ENCODE assay signal across 27 cellular contexts in the genomic region with DNA sequence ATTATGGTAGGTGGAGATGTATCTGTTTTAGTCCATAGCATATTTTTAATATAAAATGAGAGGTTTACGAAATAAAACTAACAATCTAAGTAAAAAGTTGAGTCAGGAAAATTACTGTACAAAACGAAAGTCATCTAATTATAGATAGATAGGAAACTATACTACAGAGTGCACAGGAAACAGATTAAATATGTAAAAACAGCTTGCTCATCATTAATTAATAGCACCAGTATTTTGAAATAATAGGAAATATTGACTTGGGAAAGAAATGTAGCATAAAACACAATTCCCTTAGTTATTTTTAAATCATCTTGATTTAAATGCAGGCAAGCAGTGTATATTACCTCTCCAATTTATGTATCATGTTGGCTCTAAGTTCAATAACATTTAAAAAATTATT.
DNase-seq lines count a peak whose midpoint lies in the region; ATAC-seq, FAIRE-seq and TF ChIP-seq lines count a peak whose summit lies in the region.
"Had no signal": no experiment of that assay in that cellular context is flagged by ENCODE, and none has a peak within 500 bp of the region (broad histone marks: within the 10 kb centered on the region; RNA-seq: fewer than 3 reads in every experiment).

No MANE protein-coding gene starts in this region.

- H3K9me2 ChIP-seq in MM.1S (replicated peaks; ENCODE audit: insufficient read depth, low read length) = no peaks in the 10 kb centered on the region
- H3K9me2 ChIP-seq in OCI-LY1 (ENCODE audit: low read depth, low read length) = no peaks in the 10 kb centered on the region

- intact Hi-C loops in HepG2 (cut with micrococcal nuclease; ENCODE audit: unreplicated experiment) = no loop called here
- intact Hi-C loops in right lobe of liver (cut with DNase I) = no loop called here
- intact Hi-C loops in dorsolateral prefrontal cortex (cut with DNase I) = no loop called here

- no peak overlapping the region for H3K27ac Mint-ChIP-seq in neural progenitor cell
- H3K27ac Mint-ChIP-seq: CD14-positive monocyte; CD4-positive, CD25-positive, alpha-beta regulatory T cell; CD8-positive, alpha-beta memory T cell had no signal

- H3F3A ChIP-seq in MM.1S (ENCODE audit: insufficient read depth, low read length) = no peaks in the 10 kb centered on the region
- no peaks in the 10 kb centered on the region for H3F3A ChIP-seq in OCI-LY1 (ENCODE audit: insufficient read depth, low read length)
- H3F3A ChIP-seq in neural progenitor cell (ENCODE audit: low read depth) = no peaks in the 10 kb centered on the region

- 3% methylated on average over 2 of the region's 2 CpGs for WGBS in HepG2 (ENCODE audit: low lambda C conversion rate)
- 50% methylated on average over 2 of the region's 2 CpGs for WGBS in right lobe of liver (ENCODE audit: insufficient coverage, low coverage, low lambda C conversion rate, missing lambda C conversion rate)

- H4K20me1 ChIP-seq in HepG2 (ENCODE audit: insufficient read depth, low read length) (no peaks in the 10 kb centered on the region), MM.1S (ENCODE audit: insufficient read depth, low read length) (no peaks in the 10 kb centered on the region), OCI-LY1 (ENCODE audit: insufficient read depth, low read length) (no peaks in the 10 kb centered on the region), neural progenitor cell (ENCODE audit: low read depth) (no peaks in the 10 kb centered on the region), osteoblast (ENCODE audit: insufficient read depth, low read length) (no peaks in the 10 kb centered on the region)
- H4K20me1 ChIP-seq: BLaER1 had no signal

- POLR2A ChIA-PET in HepG2 (lab: Yijun Ruan, JAX) = no interaction called here

- TF ChIP-seq EP300 in HepG2 (IDR thresholded peaks at IDR 0.05; ENCODE audit: low read depth in 2 of 2, low read length in 2 of 2) = no peak
- TF ChIP-seq EP300 in HepG2 (CRISPR knock-in tag; IDR thresholded peaks at IDR 0.05; ENCODE audit: borderline replicate concordance) = no peak

- no peak for FAIRE-seq in HepG2 (lab: Jason Lieb, UNC)
- FAIRE-seq: GM12878, GM12892, GM18507 had no signal

- BruUV-seq in HepG2 (replicated peaks; lab: Mats Ljungman, UMichigan) = no TSS peak

- ATAC-seq in HepG2 = no peak
- no peak for ATAC-seq in right lobe of liver
- ATAC-seq: GM12878 had no signal

- H3K9me3 ChIP-seq in HepG2 (ENCODE audit: low read length) (peaks cover 32% of the 10 kb centered on the region), right lobe of liver (no peaks in the 10 kb centered on the region), MM.1S (replicated peaks; ENCODE audit: insufficient read depth, low read length) (no peaks in the 10 kb centered on the region), OCI-LY1 (ENCODE audit: low read length) (no peaks in the 10 kb centered on the region), neural progenitor cell (ENCODE audit: low read depth) (no peaks in the 10 kb centered on the region), osteoblast (ENCODE audit: low read depth, low read length) (no peaks in the 10 kb centered on the region)
- H3K9me3 ChIP-seq: BE2C, BLaER1 had no signal

- H3K4me2 ChIP-seq in HepG2 (ENCODE audit: low read depth, low read length) = no peak overlapping the region
- peak overlapping the region; percentile 45; the same call in 1 of the 2 replicates for H3K4me2 ChIP-seq in MM.1S (ENCODE audit: low read depth, low read length)
- H3K4me2 ChIP-seq in OCI-LY1 (ENCODE audit: low read length) = no peak overlapping the region
- H3K4me2 ChIP-seq in neural progenitor cell = no peak overlapping the region
- no peak overlapping the region for H3K4me2 ChIP-seq in osteoblast (ENCODE audit: insufficient read depth, low read length)
- H3K4me2 ChIP-seq: BLaER1 had no signal

- H3K27me3 Mint-ChIP-seq in neural progenitor cell (ENCODE audit: insufficient read depth, low read depth) = no peaks in the 10 kb centered on the region
- H3K27me3 Mint-ChIP-seq: CD4-positive, alpha-beta memory T cell; CD4-positive, CD25-positive, alpha-beta regulatory T cell; CD8-positive, alpha-beta memory T cell had no signal

- no peak for TF ChIP-seq POLR2A in HepG2 (IDR thresholded peaks at IDR 0.05; ENCODE audit: insufficient read depth in 1 of 2, low read depth in 2 of 2, low read length in 2 of 2)
- no peak for TF ChIP-seq POLR2A in right lobe of liver (IDR thresholded peaks at IDR 0.05)

- TF ChIP-seq RAD21 in HepG2 (CRISPR knock-in tag; IDR thresholded peaks at IDR 0.05) = no peak

- H3K79me2 ChIP-seq in HepG2 (ENCODE audit: insufficient read depth, low read length) (no peaks in the 10 kb centered on the region), MM.1S (ENCODE audit: low read length) (no peaks in the 10 kb centered on the region), OCI-LY1 (ENCODE audit: insufficient read depth, low read length) (no peaks in the 10 kb centered on the region), neural progenitor cell (ENCODE audit: low read depth) (no peaks in the 10 kb centered on the region), osteoblast (ENCODE audit: insufficient read depth, low read length) (no peaks in the 10 kb centered on the region)

- H3K4me3 ChIP-seq in HepG2 (replicated peaks in 1 of 3; ENCODE audit: insufficient read depth in 1 of 3, low read depth in 2 of 3, low read length in 3 of 3) (no peak overlapping the region), right lobe of liver (no peak overlapping the region), MM.1S (ENCODE audit: low read length) (peak overlapping the region; percentile 18; the same call in 1 of the 2 replicates), OCI-LY1 (ENCODE audit: low read depth, low read length, poor library complexity, severe bottlenecking) (no peak overlapping the region), dorsolateral prefrontal cortex (no peak overlapping the region), neural progenitor cell (no peak overlapping the region), osteoblast (ENCODE audit: insufficient read depth, low read length) (no peak overlapping the region)
- H3K4me3 ChIP-seq: BLaER1, GM12878 had no signal

- no peaks in the 10 kb centered on the region for H3K36me3 Mint-ChIP-seq in neural progenitor cell
- H3K36me3 Mint-ChIP-seq: CD14-positive monocyte; CD4-positive, alpha-beta memory T cell; CD4-positive, CD25-positive, alpha-beta regulatory T cell; CD8-positive, alpha-beta memory T cell had no signal

- no peaks in the 10 kb centered on the region for H3K27me3 ChIP-seq in HepG2 (ENCODE audit: control insufficient read depth in 1 of 2, insufficient read depth in 2 of 2, low read length in 2 of 2)
- H3K27me3 ChIP-seq in right lobe of liver = no peaks in the 10 kb centered on the region
- no peaks in the 10 kb centered on the region for H3K27me3 ChIP-seq in MM.1S (replicated peaks; ENCODE audit: insufficient read depth, low read length)
- H3K27me3 ChIP-seq in OCI-LY1 (ENCODE audit: insufficient read depth, low read length) = no peaks in the 10 kb centered on the region
- no peaks in the 10 kb centered on the region for H3K27me3 ChIP-seq in dorsolateral prefrontal cortex
- H3K27me3 ChIP-seq in neural progenitor cell = no peaks in the 10 kb centered on the region
- H3K27me3 ChIP-seq in osteoblast (ENCODE audit: insufficient read depth, low read length) = no peaks in the 10 kb centered on the region
- H3K27me3 ChIP-seq: BE2C, BLaER1 had no signal

- CTCF ChIA-PET in HepG2 (lab: Yijun Ruan, JAX; ENCODE audit: low intra/inter-chr PET ratio, low total read pairs) = no interaction called here

- no peak overlapping the region for H3K27ac ChIP-seq in HepG2 (ENCODE audit: extremely low read length, insufficient read depth, low read length)
- no peak overlapping the region for H3K27ac ChIP-seq in right lobe of liver
- no peak overlapping the region for H3K27ac ChIP-seq in MM.1S (ENCODE audit: low read length)
- H3K27ac ChIP-seq in OCI-LY1 (ENCODE audit: low read depth, low read length, poor library complexity, severe bottlenecking) = no peak overlapping the region
- no peak overlapping the region for H3K27ac ChIP-seq in dorsolateral prefrontal cortex
- no peak overlapping the region for H3K27ac ChIP-seq in neural progenitor cell
- no peak overlapping the region for H3K27ac ChIP-seq in osteoblast (ENCODE audit: low read depth, low read length)
- H3K27ac ChIP-seq: 22Rv1, BLaER1 had no signal

- H2AFZ ChIP-seq in HepG2 (ENCODE audit: low read length) = no peak overlapping the region
- H2AFZ ChIP-seq in MM.1S (ENCODE audit: low read length) = no peak overlapping the region
- peak overlapping the region; percentile 85; the same call in 1 of the 2 replicates for H2AFZ ChIP-seq in OCI-LY1 (ENCODE audit: low read length)
- no peak overlapping the region for H2AFZ ChIP-seq in neural progenitor cell (replicated peaks)
- H2AFZ ChIP-seq in osteoblast (ENCODE audit: low read length) = no peak overlapping the region

- H3K9ac ChIP-seq in HepG2 (ENCODE audit: insufficient read depth, low read depth, low read length) (no peak overlapping the region), MM.1S (ENCODE audit: low read length) (no peak overlapping the region), OCI-LY1 (ENCODE audit: low read length) (no peak overlapping the region), neural progenitor cell (no peak overlapping the region)
- H3K9ac ChIP-seq: BLaER1 had no signal

- TF ChIP-seq CTCF in HepG2 (CRISPR knock-in tag; IDR thresholded peaks at IDR 0.05) = no peak
- TF ChIP-seq CTCF in right lobe of liver (IDR thresholded peaks at IDR 0.05) = no peak
- no peak for TF ChIP-seq CTCF in MM.1S (IDR thresholded peaks at IDR 0.05; ENCODE audit: low read length)
- TF ChIP-seq CTCF in OCI-LY1 (IDR thresholded peaks at IDR 0.05; ENCODE audit: low read length) = no peak
- TF ChIP-seq CTCF in dorsolateral prefrontal cortex (IDR thresholded peaks at IDR 0.05 in 54 of 56, conservative IDR thresholded peaks at IDR 0.05 in 2 of 56; ENCODE audit: low read depth in 1 of 56, partially characterized antibody in 56 of 56) = no peak
- TF ChIP-seq CTCF in neural progenitor cell (IDR thresholded peaks at IDR 0.05) = no peak
- TF ChIP-seq CTCF in osteoblast (IDR thresholded peaks at IDR 0.05; ENCODE audit: extremely low read depth, low read depth, low read length) = no peak

- DNase-seq in HepG2 (ENCODE audit: low spot score) = no peak
- no peak for DNase-seq in right lobe of liver
- DNase-seq in MM.1S = peak; percentile 16
- DNase-seq in dorsolateral prefrontal cortex = no peak
- DNase-seq in neural progenitor cell (ENCODE audit: low spot score) = no peak
- no peak for DNase-seq in osteoblast (ENCODE audit: insufficient read length, low spot score, missing footprints)
- DNase-seq: ACHN; BE2C; C1 segment of cervical spinal cord; CD4-positive, alpha-beta memory T cell; CD4-positive, CD25-positive, alpha-beta regulatory T cell; CD8-positive, alpha-beta memory T cell; COR-L47; DMS 273 treated with DMSO at 0.1 percent for 48 hours; DMS153; DMS53; DMS79; DND-41; EL; GDM1 had no signal

- H3K4me3 Mint-ChIP-seq in neural progenitor cell = no peak overlapping the region
- H3K4me3 Mint-ChIP-seq: CD14-positive monocyte; CD4-positive, alpha-beta memory T cell; CD4-positive, CD25-positive, alpha-beta regulatory T cell; CD8-positive, alpha-beta memory T cell had no signal

- in situ Hi-C loops in HepG2 (cut with HindIII; ENCODE audit: extremely low pct_ligation_motif_present, low pct_unique_long_range_greater_than_20kb) = no loop called here

- H3K36me3 ChIP-seq in HepG2 (replicated peaks in 1 of 2; ENCODE audit: control insufficient read depth in 1 of 2, insufficient read depth in 2 of 2, low read length in 2 of 2) (no peaks in the 10 kb centered on the region), right lobe of liver (no peaks in the 10 kb centered on the region), MM.1S (replicated peaks; ENCODE audit: insufficient read depth, low read length) (no peaks in the 10 kb centered on the region), OCI-LY1 (ENCODE audit: insufficient read depth, low read length) (no peaks in the 10 kb centered on the region), neural progenitor cell (no peaks in the 10 kb centered on the region), osteoblast (ENCODE audit: insufficient read depth, low read length) (no peaks in the 10 kb centered on the region)
- H3K36me3 ChIP-seq: BE2C, BLaER1 had no signal

- peaks cover 3% of the 10 kb centered on the region for H3K9me3 Mint-ChIP-seq in neural progenitor cell

- H3K4me1 ChIP-seq in HepG2 (ENCODE audit: insufficient read depth, low read length) (no peaks in the 10 kb centered on the region), right lobe of liver (no peaks in the 10 kb centered on the region), MM.1S (ENCODE audit: low read length) (peaks cover 14% of the 10 kb centered on the region), OCI-LY1 (ENCODE audit: insufficient read depth, low read length, severe bottlenecking) (no peaks in the 10 kb centered on the region), neural progenitor cell (no peaks in the 10 kb centered on the region), osteoblast (ENCODE audit: insufficient read depth, low read length) (no peaks in the 10 kb centered on the region)
- H3K4me1 ChIP-seq: BE2C, BLaER1 had no signal

- H3K4me1 Mint-ChIP-seq in neural progenitor cell = no peaks in the 10 kb centered on the region
- H3K4me1 Mint-ChIP-seq: CD14-positive monocyte; CD4-positive, alpha-beta memory T cell; CD4-positive, CD25-positive, alpha-beta regulatory T cell; CD8-positive, alpha-beta memory T cell had no signal
